9 cellular contexts compared by ENCODE assay signal in genomic region chr10:122154733-122155366, GRCh38.
DNase-seq lines count a peak whose midpoint lies in the region; ATAC-seq, FAIRE-seq and TF ChIP-seq lines count a peak whose summit lies in the region.
"Had no signal": no experiment of that assay in that cellular context is flagged by ENCODE, and none has a peak within 500 bp of the region (broad histone marks: within the 10 kb centered on the region; RNA-seq: fewer than 3 reads in every experiment).

No MANE protein-coding gene starts in this region.

- WGBS in psoas muscle, 3 donors = 16 to 26% (median 19%) methylated on average over 21 of the region's 21 CpGs

- TF ChIP-seq POLR2A in erythroblast (IDR thresholded peaks at IDR 0.05; ENCODE audit: low read length) = no peak

- H3K36me3 ChIP-seq in adipocyte (ENCODE audit: control insufficient read depth, insufficient read depth, low read length, severe bottlenecking) = peaks cover 5% of the 10 kb centered on the region
- H3K36me3 ChIP-seq in left ventricle myocardium inferior = peaks cover 12% of the 10 kb centered on the region
- peaks cover 0 to 25% of the 10 kb centered on the region in 2 donors for H3K36me3 ChIP-seq in psoas muscle (ENCODE audit: insufficient read depth in 1 of 2, low read depth in 1 of 2)

- intact Hi-C loops in left ventricle myocardium inferior (cut with micrococcal nuclease) = no loop called here
- intact Hi-C loops in psoas muscle (cut with DNase I) = no loop called here

- H3K9me3 ChIP-seq in adipocyte (ENCODE audit: control insufficient read depth, low read length) (no peaks in the 10 kb centered on the region), left ventricle myocardium inferior (replicated peaks) (no peaks in the 10 kb centered on the region), psoas muscle (no peaks in the 10 kb centered on the region)

- H3K27me3 ChIP-seq in adipocyte (replicated peaks; ENCODE audit: control insufficient read depth, insufficient read depth, low read length) (no peaks in the 10 kb centered on the region), left ventricle myocardium inferior (ENCODE audit: low read depth) (no peaks in the 10 kb centered on the region), psoas muscle (ENCODE audit: insufficient read depth in 3 of 3, low read length in 2 of 3) (no peaks in the 10 kb centered on the region)

- ATAC-seq in psoas muscle (peak; percentile 15 to 53 (median 43)), HG02870 (IDR thresholded peaks at IDR 0.05; ENCODE audit: unreplicated experiment) (no peak)

- peak overlapping the region; percentile 8 for H3K9ac ChIP-seq in adipocyte (ENCODE audit: low read length)

- DNase-seq in EL = peak; percentile 29
- DNase-seq in adipocyte (ENCODE audit: low read depth) = peak; percentile 85
- no peak for DNase-seq in left ventricle myocardium inferior
- peak; percentile 44 to 61 for DNase-seq in psoas muscle
- no peak for DNase-seq in urothelium cell line (ENCODE audit: low spot score)
- DNase-seq in DMS79 (lab: John Stamatoyannopoulos, UW) = no peak
- no peak for DNase-seq in erythroblast (lab: John Stamatoyannopoulos, UW)
- DNase-seq: NCI-H69 had no signal

- H3K4me3 ChIP-seq in adipocyte (ENCODE audit: low read length) (peak overlapping the region; percentile 54), left ventricle myocardium inferior (peak overlapping the region; percentile 29), psoas muscle (no peak overlapping the region)

- peaks cover 39% of the 10 kb centered on the region for H3K4me1 ChIP-seq in adipocyte (ENCODE audit: control insufficient read depth, insufficient read depth, low read length)
- H3K4me1 ChIP-seq in left ventricle myocardium inferior = peaks cover 80% of the 10 kb centered on the region
- H3K4me1 ChIP-seq in psoas muscle = peaks cover 42% of the 10 kb centered on the region

- FAIRE-seq in urothelium cell line (lab: Jason Lieb, UNC) = no peak

- H3K27ac ChIP-seq in left ventricle myocardium inferior (replicated peaks) (peak overlapping the region; percentile 90), psoas muscle (peak overlapping the region; percentile 88)

- TF ChIP-seq CTCF in left ventricle myocardium inferior (IDR thresholded peaks at IDR 0.05; ENCODE audit: borderline replicate concordance) (no peak), psoas muscle (IDR thresholded peaks at IDR 0.05) (no peak)

Comparison
In these comparisons a context has a peak if more than half of its experiments do, and no peak if none do; other contexts are left out.
1. DNase-seq: peak in EL (single experiment), adipocyte (single experiment) and psoas muscle (2 of 2); none in left ventricle myocardium inferior (single experiment), urothelium cell line (single experiment), DMS79 (single experiment) and erythroblast (0 of 2).